ENCODE assay signal across 30 cellular contexts in the genomic region with DNA sequence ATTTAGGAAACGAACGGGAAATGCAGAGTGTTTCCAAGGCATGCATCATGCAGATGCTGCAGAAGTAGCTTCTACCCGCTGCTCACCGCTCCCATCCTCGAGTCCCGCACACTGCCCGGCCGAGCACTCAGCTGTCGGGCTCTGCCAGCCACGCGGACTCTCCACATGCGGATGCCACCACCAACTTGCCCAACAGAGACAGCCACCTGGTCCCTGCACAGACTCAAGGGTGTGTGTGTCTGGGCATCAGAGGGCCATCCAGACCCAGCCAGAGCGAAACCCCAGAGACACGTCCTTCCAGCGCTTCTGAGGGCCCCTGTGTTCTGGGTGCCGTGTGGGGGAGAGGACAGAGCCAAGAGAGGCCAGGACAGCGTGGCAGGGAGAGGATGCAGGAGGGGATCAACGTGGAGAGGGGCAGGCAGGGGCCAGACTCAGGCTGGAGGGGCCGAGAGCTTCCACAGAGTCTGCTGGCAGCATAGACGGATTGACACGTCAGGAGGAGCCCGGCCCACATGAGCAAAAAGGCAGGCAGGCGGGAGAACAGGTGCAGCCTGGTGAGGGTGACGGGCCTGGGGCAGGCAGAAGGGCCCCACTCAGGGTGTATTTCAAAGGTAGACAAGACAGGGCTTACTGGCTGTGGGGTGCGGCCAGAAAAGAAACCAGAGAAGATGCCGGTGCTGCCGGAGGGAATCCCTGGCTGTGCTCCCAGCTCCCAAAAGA. TPM values are rescaled to one million over a fixed set of nuclear protein-coding genes. Genes with fewer than 3 reads are reported as not detected.
DNase-seq lines count a peak whose midpoint lies in the region; ATAC-seq, FAIRE-seq and TF ChIP-seq lines count a peak whose summit lies in the region.
"Had no signal": no experiment of that assay in that cellular context is flagged by ENCODE, and none has a peak within 500 bp of the region (broad histone marks: within the 10 kb centered on the region; RNA-seq: fewer than 3 reads in every experiment).

No MANE protein-coding gene starts in this region.

- H3K9me3 ChIP-seq in endodermal cell (ENCODE audit: control insufficient read depth, low read length) (no peaks in the 10 kb centered on the region), gastrocnemius medialis (no peaks in the 10 kb centered on the region), OCI-LY7 (ENCODE audit: low read length) (no peaks in the 10 kb centered on the region)
- H3K9me3 ChIP-seq: mucosa of descending colon, Peyer's patch, tibial artery had no signal

- intact Hi-C loops in gastrocnemius medialis (cut with DNase I; ENCODE audit: low total_unique reads) (no loop called here), OCI-LY7 (cut with micrococcal nuclease; ENCODE audit: unreplicated experiment) (no loop called here)

- TF ChIP-seq POLR2A in gastrocnemius medialis (IDR thresholded peaks at IDR 0.05) = no peak

- no peaks in the 10 kb centered on the region for H3K9me2 ChIP-seq in OCI-LY7 (ENCODE audit: insufficient read depth, low read length)

- no peaks in the 10 kb centered on the region for H3K79me2 ChIP-seq in OCI-LY7 (ENCODE audit: insufficient read depth, low read depth, low read length)

- H3K4me1 Mint-ChIP-seq in endodermal cell = no peaks in the 10 kb centered on the region

- POLR2A ChIA-PET in OCI-LY7 (lab: Charles Lee) (no interaction called here), GM10248 (lab: Yijun Ruan, JAX) (no interaction called here)

- H3K36me3 ChIP-seq in endodermal cell (ENCODE audit: control insufficient read depth, insufficient read depth, low read length) (peaks cover 5% of the 10 kb centered on the region), gastrocnemius medialis (no peaks in the 10 kb centered on the region), OCI-LY7 (ENCODE audit: insufficient read depth, low read length) (0 out of 2 replicates have a peak, but pooled peaks cover 3% of the 10 kb centered on the region)
- H3K36me3 ChIP-seq: cardiac muscle cell, Peyer's patch, tibial artery had no signal

- peak; percentile 38 for FAIRE-seq in HTR-8/SVneo (lab: Jason Lieb, UNC)
- FAIRE-seq: D721Med, keratinocyte had no signal

- DNase-seq in SHP77 (lab: John Stamatoyannopoulos, UW) (peak; percentile 46 to 73), SHP77 treated with DMSO at 0.1 percent for 48 hours (lab: John Stamatoyannopoulos, UW) (no peak), HTR-8/SVneo (ENCODE audit: insufficient read length, low spot score) (no peak), endodermal cell (no peak), gastrocnemius medialis (peak in 1 of 2 donors; percentile 41), OCI-LY7 (ENCODE audit: low spot score) (no peak), GM10248 (ENCODE audit: extremely low spot score) (no peak)
- DNase-seq: 8988T; activated CD4-positive, alpha-beta T cell treated with anti-CD3 and anti-CD28 coated beads, Interleukin-2, amount 50 U/mL, for 48 hours; activated CD8-positive, alpha-beta memory T cell treated with anti-CD3 and anti-CD28 coated beads, Interleukin-2, amount 50 U/mL, for 4 hours; anterior cingulate cortex; CD4-positive, CD25-positive, alpha-beta regulatory T cell; GOT3; NCI-H1092; NCI-H187 treated with DMSO at 0.1 percent for 48 hours; NCI-H526; Peyer's patch; stimulated activated naive CD8-positive, alpha-beta T cell treated with anti-CD3 and anti-CD28 coated beads, Interleukin-15, amount 100 ng/mL, for 72 hours; T-helper 1 cell; tibial artery had no signal

- no peaks in the 10 kb centered on the region for H3K27me3 Mint-ChIP-seq in endodermal cell (ENCODE audit: insufficient read depth)
- H3K27me3 Mint-ChIP-seq: activated naive CD4-positive, alpha-beta T cell treated with anti-CD3 and anti-CD28 coated beads, Interleukin-2, amount 50 U/mL, for 24 hours; CD4-positive, CD25-positive, alpha-beta regulatory T cell; stimulated activated naive CD8-positive, alpha-beta T cell treated with anti-CD3 and anti-CD28 coated beads, Interleukin-15, amount 100 ng/mL, for 72 hours had no signal

- no peak overlapping the region for H3K4me2 ChIP-seq in OCI-LY7 (ENCODE audit: low read length)

- CTCF ChIA-PET in OCI-LY7 (lab: Charles Lee; ENCODE audit: unreplicated experiment) (no interaction called here), GM10248 (lab: Yijun Ruan, JAX) (interaction anchor here (1.0 to 9.4 kb wide), 2 partner anchors 19 to 62 kb away, joined by 3 to 73 read pairs; partner anchors contain the start of genes GPER1 and GPR146)

- peak overlapping the region; percentile 44 for H3K27ac Mint-ChIP-seq in endodermal cell
- H3K27ac Mint-ChIP-seq: activated naive CD4-positive, alpha-beta T cell treated with anti-CD3 and anti-CD28 coated beads, Interleukin-2, amount 50 U/mL, for 24 hours; activated T-helper 1 cell treated with anti-CD3 and anti-CD28 coated beads, Interleukin-12 subunit alpha, Interleukin-12 subunit beta, Interleukin-2, Interleukin-4 antibody, amounts not matched to agents 30 ng/mL and 10 ng/mL and 1 ng/mL, durations not matched to agents 14 hours and 24 hours and 36 hours; CD4-positive, CD25-positive, alpha-beta regulatory T cell; IgD-negative memory B cell had no signal

- no peaks in the 10 kb centered on the region for H3K9me3 Mint-ChIP-seq in endodermal cell
- H3K9me3 Mint-ChIP-seq: activated naive CD4-positive, alpha-beta T cell treated with anti-CD3 and anti-CD28 coated beads, Interleukin-2, amount 50 U/mL, for 24 hours; activated T-helper 1 cell treated with anti-CD3 and anti-CD28 coated beads, Interleukin-12 subunit alpha, Interleukin-12 subunit beta, Interleukin-2, Interleukin-4 antibody, amounts not matched to agents 30 ng/mL and 10 ng/mL and 1 ng/mL, durations not matched to agents 14 hours and 24 hours and 36 hours; CD4-positive, CD25-positive, alpha-beta regulatory T cell; IgD-negative memory B cell; stimulated activated naive CD8-positive, alpha-beta T cell treated with anti-CD3 and anti-CD28 coated beads, Interleukin-15, amount 100 ng/mL, for 72 hours had no signal

- H3K4me1 ChIP-seq in endodermal cell (ENCODE audit: control insufficient read depth, insufficient read depth, low read length) (no peaks in the 10 kb centered on the region), gastrocnemius medialis (peaks cover 11 to 28% of the 10 kb centered on the region in 2 donors), OCI-LY7 (ENCODE audit: insufficient read depth, low read length, poor library complexity, severe bottlenecking) (peaks cover 16% of the 10 kb centered on the region)
- H3K4me1 ChIP-seq: Peyer's patch had no signal

- no peaks in the 10 kb centered on the region for H4K20me1 ChIP-seq in OCI-LY7 (ENCODE audit: insufficient read depth, low read length)

- H3K4me3 ChIP-seq in endodermal cell (ENCODE audit: low read length) (no peak overlapping the region), gastrocnemius medialis (no peak overlapping the region), OCI-LY7 (ENCODE audit: low read depth, low read length, poor library complexity, severe bottlenecking) (no peak overlapping the region)
- H3K4me3 ChIP-seq: cardiac muscle cell, lung, mucosa of descending colon, Peyer's patch, tibial artery had no signal

- no peak overlapping the region for H3K9ac ChIP-seq in endodermal cell (ENCODE audit: extremely low read depth, low read length, poor library complexity, severe bottlenecking)

- no peaks in the 10 kb centered on the region for H3K27me3 ChIP-seq in endodermal cell (ENCODE audit: control insufficient read depth, insufficient read depth, low read length, poor library complexity, severe bottlenecking)
- H3K27me3 ChIP-seq in gastrocnemius medialis = no peaks in the 10 kb centered on the region
- H3K27me3 ChIP-seq: cardiac muscle cell, Peyer's patch, tibial artery had no signal

- H3K27ac ChIP-seq in endodermal cell (ENCODE audit: low read depth, low read length) = no peak overlapping the region
- H3K27ac ChIP-seq in gastrocnemius medialis = peak overlapping the region in 3 of 4 donors; percentile 47 to 64 (median 54)
- H3K27ac ChIP-seq in OCI-LY7 (ENCODE audit: low read depth, low read length, poor library complexity, severe bottlenecking) = no peak overlapping the region
- H3K27ac ChIP-seq: cardiac muscle cell, Peyer's patch, tibial artery had no signal

- 92 to 95% methylated on average over 12 to 27 of the region's 27 CpGs for WGBS in endodermal cell (ENCODE audit: insufficient coverage in 1 of 2, insufficient read length in 1 of 2), 2 experiments

- H3K4me3 Mint-ChIP-seq in endodermal cell = no peak overlapping the region
- H3K4me3 Mint-ChIP-seq: activated naive CD4-positive, alpha-beta T cell treated with anti-CD3 and anti-CD28 coated beads, Interleukin-2, amount 50 U/mL, for 24 hours; activated T-helper 1 cell treated with anti-CD3 and anti-CD28 coated beads, Interleukin-12 subunit alpha, Interleukin-12 subunit beta, Interleukin-2, Interleukin-4 antibody, amounts not matched to agents 30 ng/mL and 10 ng/mL and 1 ng/mL, durations not matched to agents 14 hours and 24 hours and 36 hours; CD4-positive, CD25-positive, alpha-beta regulatory T cell; stimulated activated naive CD8-positive, alpha-beta T cell treated with anti-CD3 and anti-CD28 coated beads, Interleukin-15, amount 100 ng/mL, for 72 hours had no signal

- H3K36me3 Mint-ChIP-seq in endodermal cell (ENCODE audit: low read depth) = no peaks in the 10 kb centered on the region
- H3K36me3 Mint-ChIP-seq: activated naive CD4-positive, alpha-beta T cell treated with anti-CD3 and anti-CD28 coated beads, Interleukin-2, amount 50 U/mL, for 24 hours had no signal

- TF ChIP-seq CTCF in endodermal cell (conservative IDR thresholded peaks at IDR 0.05) (no peak), gastrocnemius medialis (IDR thresholded peaks at IDR 0.05 in 4 of 5, conservative IDR thresholded peaks at IDR 0.05 in 1 of 5) (no peak), OCI-LY7 (conservative IDR thresholded peaks at IDR 0.05; ENCODE audit: low read length) (no peak), GM10248 (IDR thresholded peaks at IDR 0.05; ENCODE audit: control extremely low read depth, extremely low read depth, low read depth, missing control alignments) (no peak)

- ATAC-seq in gastrocnemius medialis (peak in 1 of 2 donors; percentile 59), GM21423 (IDR thresholded peaks at IDR 0.05; ENCODE audit: unreplicated experiment) (no peak)
- ATAC-seq: mucosa of descending colon; stimulated activated naive CD8-positive, alpha-beta T cell treated with anti-CD3 and anti-CD28 coated beads, Interleukin-15, amount 100 ng/mL, for 72 hours had no signal

- in situ Hi-C loops in gastrocnemius medialis (cut with MboI; ENCODE audit: low sequenced_read_pairs in 4 of 4) = no loop called here

- no TSS peak for BruUV-seq in OCI-LY7 (replicated peaks; lab: Mats Ljungman, UMichigan)

- H2AFZ ChIP-seq in OCI-LY7 (ENCODE audit: low read length) = no peak overlapping the region

RNA-seq across cellular contexts. Expression of gene GPER1, which starts 18.3 kb away (rescaled TPM):
- total RNA-seq in endodermal cell = under 1 TPM; 0.35 to 0.51 TPM
- 1.1 TPM for polyA plus RNA-seq in endodermal cell (2013, experiment 1 of 2)
- 0.91 TPM for polyA plus RNA-seq in endodermal cell (2013, experiment 2 of 2)
- total RNA-seq in gastrocnemius medialis = 1 to 10 TPM in 3 of 4 donors, under 1 TPM in 1; 0.92 to 3.2 (median 2.1) TPM
- total RNA-seq in OCI-LY7 (2014; rRNA removed; shearing (Covaris generic)) = 22.9 and 34.9 TPM in 2 replicates
- total RNA-seq in OCI-LY7 (2022) = 44.7 and 75.9 TPM in 2 replicates
- total RNA-seq: activated T-helper 1 cell treated with anti-CD3 and anti-CD28 coated beads, Interleukin-12 subunit alpha, Interleukin-12 subunit beta, Interleukin-2, Interleukin-4 antibody, amounts not matched to agents 30 ng/mL and 10 ng/mL and 1 ng/mL, durations not matched to agents 14 hours and 24 hours and 36 hours; CD4-positive, CD25-positive, alpha-beta regulatory T cell had no signal
- polyA plus RNA-seq: neural cell had no signal

RNA-seq across cellular contexts. Expression of gene ZFAND2A, which starts 53.8 kb away (rescaled TPM):
- total RNA-seq in endodermal cell = 10 to 100 TPM; 14.9 to 17.1 TPM
- polyA plus RNA-seq in endodermal cell (2013, experiment 1 of 2) = 24.1 TPM
- 25.0 TPM for polyA plus RNA-seq in endodermal cell (2013, experiment 2 of 2)
- total RNA-seq in gastrocnemius medialis = 10 to 100 TPM; 12.0 to 17.9 (median 14.1) TPM
- 20.2 and 22.9 TPM in 2 replicates for total RNA-seq in OCI-LY7 (2014; rRNA removed; shearing (Covaris generic))
- 20.4 and 24.8 TPM in 2 replicates for total RNA-seq in OCI-LY7 (2022)

Comparison
In these comparisons a context has a peak if more than half of its experiments do, and no peak if none do; other contexts are left out.
1. DNase-seq: peak in SHP77 (2 of 2); none in SHP77 treated with DMSO at 0.1 percent for 48 hours (single experiment), HTR-8/SVneo (single experiment), endodermal cell (single experiment), OCI-LY7 (single experiment) and GM10248 (single experiment).
2. H3K27ac ChIP-seq: peak in gastrocnemius medialis (3 of 4); none in endodermal cell (single experiment) and OCI-LY7 (single experiment).
3. RNA of gene GPER1, which starts 18.3 kb away (total RNA-seq): 22.9 to 75.9 TPM in OCI-LY7; 0.92 to 3.2 TPM in gastrocnemius medialis and 0.35 to 0.51 TPM in endodermal cell; every median in the first group is over 4 times any median in the second.